1 cellular context compared by ENCODE assay signal in genomic region chr9:130448035-130448624, GRCh38.
TF ChIP-seq lines count a peak whose summit lies in the region.

No MANE protein-coding gene starts in this region.

TF ChIP-seq in K562, 482 proteins besides CTCF, POLR2A, EP300 and RAD21 (continued from another document and continues in another):
- no peak for TF ChIP-seq XRCC3 (IDR thresholded peaks at IDR 0.05)
- TF ChIP-seq U2AF1 (optimal IDR thresholded peaks at IDR 0.05; ENCODE audit: low read depth, low read length) = no peak
- TF ChIP-seq, protein P1, sequence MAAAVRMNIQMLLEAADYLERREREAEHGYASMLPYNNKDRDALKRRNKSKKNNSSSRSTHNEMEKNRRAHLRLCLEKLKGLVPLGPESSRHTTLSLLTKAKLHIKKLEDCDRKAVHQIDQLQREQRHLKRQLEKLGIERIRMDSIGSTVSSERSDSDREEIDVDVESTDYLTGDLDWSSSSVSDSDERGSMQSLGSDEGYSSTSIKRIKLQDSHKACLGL (CRISPR knock-in tag; IDR thresholded peaks at IDR 0.05; ENCODE audit: borderline replicate concordance, poor library complexity, severe bottlenecking) = peak; percentile 43
- no peak for TF ChIP-seq ZNF124 (CRISPR knock-in tag; IDR thresholded peaks at IDR 0.05)
- TF ChIP-seq HSF4 (CRISPR knock-in tag; IDR thresholded peaks at IDR 0.05; ENCODE audit: borderline replicate concordance) = peak; percentile 77; the same call in 1 of the 2 replicates
- no peak for TF ChIP-seq ZNF785 (CRISPR knock-in tag; IDR thresholded peaks at IDR 0.05)
- TF ChIP-seq ZNF511 (CRISPR knock-in tag; IDR thresholded peaks at IDR 0.05) = 0 out of 2 replicates have a peak, but pooled peaks have one; percentile 55
- TF ChIP-seq ZNF184 (CRISPR knock-in tag; IDR thresholded peaks at IDR 0.05) = no peak
- no peak for TF ChIP-seq PHF20 (IDR thresholded peaks at IDR 0.05; ENCODE audit: partially characterized antibody)
- no peak for TF ChIP-seq DLX4 (CRISPR knock-in tag; IDR thresholded peaks at IDR 0.05)
- peak; percentile 87 for TF ChIP-seq L3MBTL2 (IDR thresholded peaks at IDR 0.05)
- no peak for TF ChIP-seq BCL6 (CRISPR knock-in tag; IDR thresholded peaks at IDR 0.05)
- peak; percentile 45; the same call in 1 of the 2 replicates for TF ChIP-seq JUN (IDR thresholded peaks at IDR 0.05; ENCODE audit: borderline replicate concordance, low read depth, low read length)
- TF ChIP-seq JUN (CRISPR knock-in tag; IDR thresholded peaks at IDR 0.05; ENCODE audit: borderline replicate concordance) = no peak
- TF ChIP-seq, protein P2, sequence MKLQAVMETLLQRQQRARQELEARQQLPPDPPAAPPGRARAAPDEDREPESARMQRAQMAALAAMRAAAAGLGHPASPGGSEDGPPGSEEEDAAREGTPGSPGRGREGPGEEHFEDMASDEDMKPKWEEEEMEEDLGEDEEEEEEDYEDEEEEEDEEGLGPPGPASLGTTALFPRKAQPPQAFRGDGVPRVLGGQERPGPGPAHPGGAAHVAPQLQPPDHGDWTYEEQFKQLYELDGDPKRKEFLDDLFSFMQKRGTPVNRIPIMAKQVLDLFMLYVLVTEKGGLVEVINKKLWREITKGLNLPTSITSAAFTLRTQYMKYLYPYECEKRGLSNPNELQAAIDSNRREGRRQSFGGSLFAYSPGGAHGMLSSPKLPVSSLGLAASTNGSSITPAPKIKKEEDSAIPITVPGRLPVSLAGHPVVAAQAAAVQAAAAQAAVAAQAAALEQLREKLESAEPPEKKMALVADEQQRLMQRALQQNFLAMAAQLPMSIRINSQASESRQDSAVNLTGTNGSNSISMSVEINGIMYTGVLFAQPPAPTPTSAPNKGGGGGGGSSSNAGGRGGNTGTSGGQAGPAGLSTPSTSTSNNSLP (IDR thresholded peaks at IDR 0.05; ENCODE audit: borderline replicate concordance, low read depth, low read length) = no peak
- TF ChIP-seq NFE2L1 (tag; IDR thresholded peaks at IDR 0.05; ENCODE audit: borderline replicate concordance, low read depth) = no peak
- no peak for TF ChIP-seq THRAP3 (IDR thresholded peaks at IDR 0.05; ENCODE audit: borderline replicate concordance)
- no peak for TF ChIP-seq STAT5B (CRISPR knock-in tag; IDR thresholded peaks at IDR 0.05)
- no peak for TF ChIP-seq ETV6 (IDR thresholded peaks at IDR 0.05; ENCODE audit: borderline replicate concordance in 1 of 2, low read depth in 2 of 2, low read length in 1 of 2)
- no peak for TF ChIP-seq ETV6 (CRISPR knock-in tag; IDR thresholded peaks at IDR 0.05; ENCODE audit: borderline replicate concordance)
- no peak for TF ChIP-seq CBX3 (IDR thresholded peaks at IDR 0.05; ENCODE audit: borderline replicate concordance in 1 of 2, low read length in 2 of 2)
- no peak for TF ChIP-seq ZNF316 (IDR thresholded peaks at IDR 0.05)
- no peak for TF ChIP-seq PTRF (tag; IDR thresholded peaks at IDR 0.05)
- TF ChIP-seq, protein P3, sequence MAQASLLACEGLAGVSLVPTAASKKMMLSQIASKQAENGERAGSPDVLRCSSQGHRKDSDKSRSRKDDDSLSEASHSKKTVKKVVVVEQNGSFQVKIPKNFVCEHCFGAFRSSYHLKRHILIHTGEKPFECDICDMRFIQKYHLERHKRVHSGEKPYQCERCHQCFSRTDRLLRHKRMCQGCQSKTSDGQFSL (CRISPR knock-in tag; IDR thresholded peaks at IDR 0.05) = peak; percentile 77
- TF ChIP-seq, protein P3 (tag; IDR thresholded peaks at IDR 0.05) = no peak
- TF ChIP-seq ZNF24 (IDR thresholded peaks at IDR 0.05) = peak; percentile 57; the same call in 1 of the 2 replicates
- TF ChIP-seq ZFP1 (CRISPR knock-in tag; IDR thresholded peaks at IDR 0.05) = no peak
- peak; percentile 90 for TF ChIP-seq ZNF668 (CRISPR knock-in tag; IDR thresholded peaks at IDR 0.05)
- no peak for TF ChIP-seq GABPA (tag; conservative IDR thresholded peaks at IDR 0.05; ENCODE audit: low read depth)
- no peak for TF ChIP-seq HNRNPH1 (optimal IDR thresholded peaks at IDR 0.05; ENCODE audit: low read depth, low read length)
- no peak for TF ChIP-seq EHMT2 (IDR thresholded peaks at IDR 0.05)
- 0 out of 2 replicates have a peak, but pooled peaks have one; percentile 6 for TF ChIP-seq ZNF165 (CRISPR knock-in tag; IDR thresholded peaks at IDR 0.05; ENCODE audit: borderline replicate concordance)
- peak; percentile 37; the same call in 1 of the 2 replicates for TF ChIP-seq ZBTB9 (CRISPR knock-in tag; IDR thresholded peaks at IDR 0.05)
- TF ChIP-seq TEAD1 (CRISPR knock-in tag; IDR thresholded peaks at IDR 0.05) = peak in 1 of 2 experiments; percentile 9; a peak in 1 of 4 replicates
- TF ChIP-seq E2F1 (CRISPR knock-in tag; IDR thresholded peaks at IDR 0.05) = no peak
- TF ChIP-seq EP400 (IDR thresholded peaks at IDR 0.05) = peak; percentile 95
- TF ChIP-seq ETV1 (tag; conservative IDR thresholded peaks at IDR 0.05; ENCODE audit: low read depth) = peak; percentile 22; the same call in 1 of the 2 replicates
- TF ChIP-seq ZFX (CRISPR knock-in tag; IDR thresholded peaks at IDR 0.05) = no peak
- TF ChIP-seq, protein P4, sequence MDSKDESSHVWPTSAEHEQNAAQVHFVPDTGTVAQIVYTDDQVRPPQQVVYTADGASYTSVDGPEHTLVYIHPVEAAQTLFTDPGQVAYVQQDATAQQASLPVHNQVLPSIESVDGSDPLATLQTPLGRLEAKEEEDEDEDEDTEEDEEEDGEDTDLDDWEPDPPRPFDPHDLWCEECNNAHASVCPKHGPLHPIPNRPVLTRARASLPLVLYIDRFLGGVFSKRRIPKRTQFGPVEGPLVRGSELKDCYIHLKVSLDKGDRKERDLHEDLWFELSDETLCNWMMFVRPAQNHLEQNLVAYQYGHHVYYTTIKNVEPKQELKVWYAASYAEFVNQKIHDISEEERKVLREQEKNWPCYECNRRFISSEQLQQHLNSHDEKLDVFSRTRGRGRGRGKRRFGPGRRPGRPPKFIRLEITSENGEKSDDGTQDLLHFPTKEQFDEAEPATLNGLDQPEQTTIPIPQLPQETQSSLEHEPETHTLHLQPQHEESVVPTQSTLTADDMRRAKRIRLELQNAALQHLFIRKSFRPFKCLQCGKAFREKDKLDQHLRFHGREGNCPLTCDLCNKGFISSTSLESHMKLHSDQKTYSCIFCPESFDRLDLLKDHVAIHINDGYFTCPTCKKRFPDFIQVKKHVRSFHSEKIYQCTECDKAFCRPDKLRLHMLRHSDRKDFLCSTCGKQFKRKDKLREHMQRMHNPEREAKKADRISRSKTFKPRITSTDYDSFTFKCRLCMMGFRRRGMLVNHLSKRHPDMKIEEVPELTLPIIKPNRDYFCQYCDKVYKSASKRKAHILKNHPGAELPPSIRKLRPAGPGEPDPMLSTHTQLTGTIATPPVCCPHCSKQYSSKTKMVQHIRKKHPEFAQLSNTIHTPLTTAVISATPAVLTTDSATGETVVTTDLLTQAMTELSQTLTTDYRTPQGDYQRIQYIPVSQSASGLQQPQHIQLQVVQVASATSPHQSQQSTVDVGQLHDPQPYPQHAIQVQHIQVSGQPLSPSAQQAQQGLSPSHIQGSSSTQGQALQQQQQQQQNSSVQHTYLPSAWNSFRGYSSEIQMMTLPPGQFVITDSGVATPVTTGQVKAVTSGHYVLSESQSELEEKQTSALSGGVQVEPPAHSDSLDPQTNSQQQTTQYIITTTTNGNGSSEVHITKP (IDR thresholded peaks at IDR 0.05; ENCODE audit: partially characterized antibody) = no peak
- TF ChIP-seq, protein P5, sequence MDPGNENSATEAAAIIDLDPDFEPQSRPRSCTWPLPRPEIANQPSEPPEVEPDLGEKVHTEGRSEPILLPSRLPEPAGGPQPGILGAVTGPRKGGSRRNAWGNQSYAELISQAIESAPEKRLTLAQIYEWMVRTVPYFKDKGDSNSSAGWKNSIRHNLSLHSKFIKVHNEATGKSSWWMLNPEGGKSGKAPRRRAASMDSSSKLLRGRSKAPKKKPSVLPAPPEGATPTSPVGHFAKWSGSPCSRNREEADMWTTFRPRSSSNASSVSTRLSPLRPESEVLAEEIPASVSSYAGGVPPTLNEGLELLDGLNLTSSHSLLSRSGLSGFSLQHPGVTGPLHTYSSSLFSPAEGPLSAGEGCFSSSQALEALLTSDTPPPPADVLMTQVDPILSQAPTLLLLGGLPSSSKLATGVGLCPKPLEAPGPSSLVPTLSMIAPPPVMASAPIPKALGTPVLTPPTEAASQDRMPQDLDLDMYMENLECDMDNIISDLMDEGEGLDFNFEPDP (CRISPR knock-in tag; IDR thresholded peaks at IDR 0.05) = no peak
- no peak for TF ChIP-seq SMC3 (conservative IDR thresholded peaks at IDR 0.05; ENCODE audit: insufficient read depth, low read depth, low read length)
- peak; percentile 50 to 88 for TF ChIP-seq MAZ (CRISPR knock-in tag; conservative IDR thresholded peaks at IDR 0.05 in 1 of 2, IDR thresholded peaks at IDR 0.05 in 1 of 2)
- TF ChIP-seq KDM1A (IDR thresholded peaks at IDR 0.05) = peak in 1 of 2 experiments; percentile 90; a peak in 2 of 4 replicates
- TF ChIP-seq WHSC1 (IDR thresholded peaks at IDR 0.05; ENCODE audit: low read length) = no peak
- no peak for TF ChIP-seq SMARCA5 (IDR thresholded peaks at IDR 0.05)
- TF ChIP-seq SIRT6 (IDR thresholded peaks at IDR 0.05; ENCODE audit: low read depth, low read length) = no peak
- no peak for TF ChIP-seq USF2 (CRISPR knock-in tag; IDR thresholded peaks at IDR 0.05)
- TF ChIP-seq NR0B1 (IDR thresholded peaks at IDR 0.05; ENCODE audit: partially characterized antibody) = no peak
- no peak for TF ChIP-seq NUFIP1 (IDR thresholded peaks at IDR 0.05; ENCODE audit: partially characterized antibody)
- TF ChIP-seq KHSRP (IDR thresholded peaks at IDR 0.05) = no peak
- no peak for TF ChIP-seq ZBED1 (IDR thresholded peaks at IDR 0.05)
- no peak for TF ChIP-seq NONO (IDR thresholded peaks at IDR 0.05; ENCODE audit: low read depth in 2 of 2, low read length in 1 of 2)
- no peak; the same call in 1 of the 2 replicates for TF ChIP-seq ZKSCAN1 (IDR thresholded peaks at IDR 0.05; ENCODE audit: low read depth, low read length)
- TF ChIP-seq HIVEP1 (CRISPR knock-in tag; IDR thresholded peaks at IDR 0.05) = 0 out of 2 replicates have a peak, but pooled peaks have one; percentile 26
- no peak for TF ChIP-seq ZNF77 (CRISPR knock-in tag; IDR thresholded peaks at IDR 0.05)
- TF ChIP-seq XRCC5 (IDR thresholded peaks at IDR 0.05; ENCODE audit: low read depth, low read length) = no peak
